In the genomic region with DNA sequence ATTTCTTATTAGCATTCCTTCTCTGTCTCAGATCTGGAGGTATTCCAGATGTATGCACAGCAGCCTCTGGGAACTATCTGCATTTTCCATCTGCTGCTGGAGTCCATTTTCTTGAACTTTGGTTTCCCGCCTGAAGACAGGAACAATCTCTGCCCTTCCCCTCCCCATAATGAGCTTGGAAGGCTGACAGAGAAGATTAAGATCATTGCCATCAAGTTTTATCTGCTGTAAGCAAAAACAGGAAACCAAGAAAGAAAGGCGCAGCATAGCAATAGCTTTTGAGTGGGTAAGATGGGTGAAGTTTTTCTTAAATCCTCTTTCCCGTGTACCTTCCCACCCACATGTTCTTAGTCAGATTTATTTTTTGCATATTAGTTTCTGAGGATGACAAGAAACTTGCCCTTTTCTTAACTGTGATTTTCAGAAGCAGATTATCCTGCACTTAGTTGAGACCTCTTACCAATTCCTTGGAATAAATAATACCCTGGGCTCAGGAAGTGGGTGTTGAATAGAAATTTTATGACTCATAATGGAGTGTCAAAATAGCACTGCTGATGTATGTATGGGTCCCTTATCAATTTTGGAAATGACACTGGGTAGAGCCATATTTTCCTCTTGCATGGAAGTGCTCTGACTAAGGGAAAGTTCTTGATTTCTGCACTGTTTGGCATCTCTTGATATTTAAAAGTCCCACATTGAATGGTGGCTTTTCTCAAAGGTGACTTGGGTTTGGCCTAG, we compare ENCODE assay signal across 15 cellular contexts.
DNase-seq lines count a peak whose midpoint lies in the region; ATAC-seq, FAIRE-seq and TF ChIP-seq lines count a peak whose summit lies in the region.
"Had no signal": no experiment of that assay in that cellular context is flagged by ENCODE, and none has a peak within 500 bp of the region (broad histone marks: within the 10 kb centered on the region; RNA-seq: fewer than 3 reads in every experiment).

No MANE protein-coding gene starts in this region.

- peak; percentile 42 for DNase-seq in CD1c-positive myeloid dendritic cell (ENCODE audit: extremely low spot score)
- DNase-seq in activated naive CD4-positive, alpha-beta T cell treated with anti-CD3 and anti-CD28 coated beads, Interleukin-2, amount 50 U/mL, for 72 hours (ENCODE audit: low spot score in 2 of 2): no peak
- DNase-seq in hepatocyte (ENCODE audit: low spot score): no peak
- no peak for DNase-seq in GM12891 (ENCODE audit: insufficient read length, low spot score)
- DNase-seq in stimulated activated CD8-positive, alpha-beta memory T cell treated with anti-CD3 and anti-CD28 coated beads, Interleukin-4, amount 100 ng/mL, for 48 hours: no peak
- DNase-seq in activated CD8-positive, alpha-beta T cell treated with anti-CD3 and anti-CD28 coated beads for 36 hours: no peak
- DNase-seq: activated CD8-positive, alpha-beta T cell treated with anti-CD3 and anti-CD28 coated beads, Interleukin-2, amount 10 ng/mL, durations not matched to agents 7 days and 5 days; islet precursor cell; NCI-H510A; OCI-M1; stimulated activated CD4-positive, alpha-beta T cell treated with anti-CD3 and anti-CD28 coated beads, Interleukin-2, amount 100 ng/mL, for 48 hours had no signal

- H3K4me2 ChIP-seq in hepatocyte: no peak overlapping the region

- 66% methylated on average over 3 of the region's 3 CpGs for WGBS in hepatocyte (ENCODE audit: low lambda C conversion rate, missing lambda C conversion rate)

- intact Hi-C loops in activated CD8-positive, alpha-beta T cell treated with anti-CD3 and anti-CD28 coated beads for 36 hours (cut with micrococcal nuclease): no loop called here

- no peaks in the 10 kb centered on the region for H3K9me3 ChIP-seq in hepatocyte (ENCODE audit: low read depth)
- H3K9me3 ChIP-seq: BLaER1 treated with 17β-estradiol and CSF1 and Interleukin-3, amounts not matched to agents 10 nM and 100 nM had no signal

- H2AFZ ChIP-seq in ACC112 (ENCODE audit: low read length, unreplicated experiment) (no peak overlapping the region), hepatocyte (no peak overlapping the region)

- H3K79me2 ChIP-seq in ACC112 (ENCODE audit: control insufficient read depth, insufficient read depth, low read length, unreplicated experiment) (no peaks in the 10 kb centered on the region), hepatocyte (no peaks in the 10 kb centered on the region)

- no peaks in the 10 kb centered on the region for H3K36me3 Mint-ChIP-seq in activated naive CD4-positive, alpha-beta T cell treated with anti-CD3 and anti-CD28 coated beads, Interleukin-2, amount 50 U/mL, for 72 hours
- H3K36me3 Mint-ChIP-seq in activated CD8-positive, alpha-beta T cell treated with anti-CD3 and anti-CD28 coated beads for 36 hours (ENCODE audit: low read depth): no peaks in the 10 kb centered on the region
- H3K36me3 Mint-ChIP-seq: mesothelial cell of epicardium had no signal

- no peaks in the 10 kb centered on the region for H3K9me3 Mint-ChIP-seq in activated naive CD4-positive, alpha-beta T cell treated with anti-CD3 and anti-CD28 coated beads, Interleukin-2, amount 50 U/mL, for 72 hours
- H3K9me3 Mint-ChIP-seq in activated CD8-positive, alpha-beta T cell treated with anti-CD3 and anti-CD28 coated beads for 36 hours: no peaks in the 10 kb centered on the region

- H3K36me3 ChIP-seq in ACC112 (ENCODE audit: insufficient read depth, low read length) (no peaks in the 10 kb centered on the region), hepatocyte (replicated peaks; ENCODE audit: insufficient read depth, low read depth) (no peaks in the 10 kb centered on the region)
- H3K36me3 ChIP-seq: BLaER1 treated with 17β-estradiol and CSF1 and Interleukin-3, amounts not matched to agents 10 nM and 100 nM had no signal

- no peak overlapping the region for H3K4me3 Mint-ChIP-seq in activated CD8-positive, alpha-beta T cell treated with anti-CD3 and anti-CD28 coated beads for 36 hours
- H3K4me3 Mint-ChIP-seq: activated CD8-positive, alpha-beta T cell treated with anti-CD3 and anti-CD28 coated beads, Interleukin-2, amount 10 ng/mL, durations not matched to agents 7 days and 5 days; mesothelial cell of epicardium had no signal

- no peak for FAIRE-seq in GM12891 (lab: Jason Lieb, UNC)

- H3K4me1 ChIP-seq in ACC112 (ENCODE audit: control insufficient read depth, insufficient read depth, low read length, unreplicated experiment) (peaks cover 19% of the 10 kb centered on the region), hepatocyte (ENCODE audit: insufficient read depth) (no peaks in the 10 kb centered on the region)

- POLR2A ChIA-PET in activated CD8-positive, alpha-beta T cell treated with anti-CD3 and anti-CD28 coated beads for 36 hours (lab: Charles Lee): no interaction called here

- H3K27me3 ChIP-seq in ACC112 (ENCODE audit: insufficient read depth, low read length) (no peaks in the 10 kb centered on the region), hepatocyte (no peaks in the 10 kb centered on the region)
- H3K27me3 ChIP-seq: BLaER1 treated with 17β-estradiol and CSF1 and Interleukin-3, amounts not matched to agents 10 nM and 100 nM had no signal

- ATAC-seq in activated naive CD4-positive, alpha-beta T cell treated with anti-CD3 and anti-CD28 coated beads, Interleukin-2, amount 50 U/mL, for 72 hours: peak; percentile 70 to 82
- ATAC-seq in activated CD8-positive, alpha-beta T cell treated with anti-CD3 and anti-CD28 coated beads for 36 hours: no peak
- ATAC-seq: activated CD8-positive, alpha-beta T cell treated with anti-CD3 and anti-CD28 coated beads, Interleukin-2, amount 10 ng/mL, durations not matched to agents 7 days and 5 days; sciatic nerve had no signal

- H3K27ac Mint-ChIP-seq in activated naive CD4-positive, alpha-beta T cell treated with anti-CD3 and anti-CD28 coated beads, Interleukin-2, amount 50 U/mL, for 72 hours: peak overlapping the region in 1 of 2 donors; percentile 53
- H3K27ac Mint-ChIP-seq in activated CD8-positive, alpha-beta T cell treated with anti-CD3 and anti-CD28 coated beads for 36 hours: no peak overlapping the region
- H3K27ac Mint-ChIP-seq: activated CD8-positive, alpha-beta T cell treated with anti-CD3 and anti-CD28 coated beads, Interleukin-2, amount 10 ng/mL, durations not matched to agents 7 days and 5 days; mesothelial cell of epicardium had no signal

- TF ChIP-seq POLR2A in GM12891 (IDR thresholded peaks at IDR 0.05; ENCODE audit: low read depth, low read length): no peak

- no peaks in the 10 kb centered on the region for H3K9me2 ChIP-seq in hepatocyte (replicated peaks; ENCODE audit: insufficient read depth)

- H3K27me3 Mint-ChIP-seq in activated CD8-positive, alpha-beta T cell treated with anti-CD3 and anti-CD28 coated beads for 36 hours: no peaks in the 10 kb centered on the region

- no peaks in the 10 kb centered on the region for H4K20me1 ChIP-seq in hepatocyte (ENCODE audit: insufficient read depth, poor library complexity, severe bottlenecking)
- H4K20me1 ChIP-seq: BLaER1 treated with 17β-estradiol and CSF1 and Interleukin-3, amounts not matched to agents 10 nM and 100 nM had no signal

- CTCF ChIA-PET in activated CD8-positive, alpha-beta T cell treated with anti-CD3 and anti-CD28 coated beads for 36 hours (lab: Charles Lee): no interaction called here

- peaks cover 25% of the 10 kb centered on the region for H3K4me1 Mint-ChIP-seq in activated CD8-positive, alpha-beta T cell treated with anti-CD3 and anti-CD28 coated beads for 36 hours (ENCODE audit: low read depth)

- TF ChIP-seq CTCF in hepatocyte (IDR thresholded peaks at IDR 0.05; ENCODE audit: poor library complexity): no peak
- TF ChIP-seq CTCF in activated CD8-positive, alpha-beta T cell treated with anti-CD3 and anti-CD28 coated beads for 36 hours (IDR thresholded peaks at IDR 0.05): no peak

- H3K27ac ChIP-seq in ACC112 (ENCODE audit: low read depth, low read length) (peak overlapping the region; percentile 39), hepatocyte (peak overlapping the region; percentile 17)
- H3K27ac ChIP-seq: BLaER1 treated with 17β-estradiol and CSF1 and Interleukin-3, amounts not matched to agents 10 nM and 100 nM had no signal

- H3K4me3 ChIP-seq in ACC112 (ENCODE audit: low read depth, low read length): no peak overlapping the region
- no peak overlapping the region for H3K4me3 ChIP-seq in hepatocyte
- H3K4me3 ChIP-seq: BLaER1 treated with 17β-estradiol and CSF1 and Interleukin-3, amounts not matched to agents 10 nM and 100 nM had no signal

TF ChIP-seq in GM12891, 5 proteins besides CTCF, POLR2A, EP300 and RAD21:
- TF ChIP-seq POLR2AphosphoS5 (IDR thresholded peaks at IDR 0.05; ENCODE audit: low read depth, low read length): no peak
- no peak for TF ChIP-seq PAX5 (IDR thresholded peaks at IDR 0.05; ENCODE audit: insufficient read depth, low read length, severe bottlenecking)
- no peak for TF ChIP-seq POU2F2 (IDR thresholded peaks at IDR 0.05; ENCODE audit: low read depth, low read length)
- TF ChIP-seq SPI1 (IDR thresholded peaks at IDR 0.05; ENCODE audit: low read depth, low read length): no peak
- TF ChIP-seq TAF1 (IDR thresholded peaks at IDR 0.05; ENCODE audit: low read depth, low read length): no peak
